In genomic region chr18:9941108-9941507, GRCh38 we compare ENCODE assay signal across 2 cellular contexts.
A peak's percentile ranks its signal among the peaks of the same experiment; 100 is the strongest.
TF ChIP-seq lines count a peak whose summit lies in the region.

No MANE protein-coding gene starts in this region.

TF ChIP-seq in HEK293, 187 proteins besides CTCF, POLR2A, EP300 and RAD21:
- TF ChIP-seq RBAK (tag by site-specific recombination; IDR thresholded peaks at IDR 0.05) (no peak), PRDM6 (tag by site-specific recombination; IDR thresholded peaks at IDR 0.05) (0 out of 2 replicates have a peak, but pooled peaks have one; percentile 9)

TF ChIP-seq in HepG2, 621 proteins besides CTCF, POLR2A, EP300 and RAD21:
- TF ChIP-seq PHF21A (CRISPR knock-in tag; IDR thresholded peaks at IDR 0.05) (no peak), PHF5A (CRISPR knock-in tag; IDR thresholded peaks at IDR 0.05; ENCODE audit: low read depth, unreplicated experiment) (no peak), NKX3-1 (CRISPR knock-in tag; IDR thresholded peaks at IDR 0.05) (no peak), ZBTB21 (CRISPR knock-in tag; IDR thresholded peaks at IDR 0.05) (no peak), ZNF44 (CRISPR knock-in tag; IDR thresholded peaks at IDR 0.05) (no peak), ZNF331 (CRISPR knock-in tag; IDR thresholded peaks at IDR 0.05) (no peak), NFIB (CRISPR knock-in tag; IDR thresholded peaks at IDR 0.05; ENCODE audit: borderline replicate concordance) (no peak), NFATC3 (CRISPR knock-in tag; IDR thresholded peaks at IDR 0.05) (no peak), GATAD1 (CRISPR knock-in tag; IDR thresholded peaks at IDR 0.05) (no peak), BRCA1 (CRISPR knock-in tag; IDR thresholded peaks at IDR 0.05) (no peak), ZNF790 (CRISPR knock-in tag; IDR thresholded peaks at IDR 0.05; ENCODE audit: borderline replicate concordance) (no peak), ZNF282 (IDR thresholded peaks at IDR 0.05; ENCODE audit: partially characterized antibody) (no peak), NAIF1 (CRISPR knock-in tag; IDR thresholded peaks at IDR 0.05; ENCODE audit: borderline replicate concordance) (no peak), ZNF614 (CRISPR knock-in tag; IDR thresholded peaks at IDR 0.05; ENCODE audit: borderline replicate concordance) (no peak), KLF16 (CRISPR knock-in tag; IDR thresholded peaks at IDR 0.05) (no peak), SMAD9 (CRISPR knock-in tag; IDR thresholded peaks at IDR 0.05) (no peak)
